13 cellular contexts compared by ENCODE assay signal in the genomic region with DNA sequence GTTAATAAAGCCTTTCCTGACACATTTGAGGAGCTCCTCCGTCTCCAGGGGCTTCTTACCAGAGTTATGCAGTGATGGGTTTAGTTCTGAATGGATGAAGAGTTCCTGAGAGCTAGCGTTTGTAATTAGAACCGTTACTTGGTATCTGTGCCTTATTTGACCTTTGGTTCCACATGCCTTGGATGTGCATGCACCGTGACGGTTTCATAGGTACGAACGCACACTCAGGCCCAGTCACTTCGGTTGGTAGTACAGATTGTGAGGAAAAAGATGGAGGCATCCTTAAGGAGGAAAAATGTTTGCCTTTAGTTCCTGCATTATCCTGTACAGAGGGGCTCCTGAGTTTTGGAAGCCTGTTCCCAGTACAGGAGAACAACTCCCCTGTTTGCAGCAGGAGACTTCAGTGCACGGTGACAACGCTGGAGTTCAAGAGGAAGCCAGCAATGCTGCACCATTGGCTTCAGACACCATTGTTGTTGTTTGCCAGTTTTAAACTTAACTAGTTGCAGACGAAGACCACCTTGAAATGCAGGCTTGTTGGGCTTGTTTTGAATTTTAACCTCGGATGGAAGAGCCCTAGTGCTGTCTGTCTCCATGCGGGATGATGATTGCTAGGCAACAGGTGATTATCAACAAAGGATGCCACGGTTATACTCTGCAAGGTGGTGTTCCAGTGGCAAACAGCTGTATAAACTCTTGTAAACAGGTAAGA. TPM values are rescaled to one million over a fixed set of nuclear protein-coding genes. Genes with fewer than 3 reads are reported as not detected.
DNase-seq lines count a peak whose midpoint lies in the region; ATAC-seq and TF ChIP-seq lines count a peak whose summit lies in the region.
"Had no signal": no experiment of that assay in that cellular context is flagged by ENCODE, and none has a peak within 500 bp of the region (broad histone marks: within the 10 kb centered on the region; RNA-seq: fewer than 3 reads in every experiment).

No MANE protein-coding gene starts in this region.

- peaks cover 63% of the 10 kb centered on the region for H3K36me3 ChIP-seq in HUES6 (ENCODE audit: control insufficient read depth, insufficient read depth, low read length)
- H3K36me3 ChIP-seq: colonic mucosa had no signal

- DNase-seq in activated CD8-positive, alpha-beta memory T cell treated with anti-CD3 and anti-CD28 coated beads, Interleukin-2, amount 10 ng/mL, durations not matched to agents 7 days and 5 days: no peak
- DNase-seq in activated CD8-positive, alpha-beta memory T cell treated with anti-CD3 and anti-CD28 coated beads, Interleukin-2, amount 50 U/mL, for 48 hours: no peak
- DNase-seq in chondrocyte (ENCODE audit: low spot score) (no peak), progenitor cell of endocrine pancreas (ENCODE audit: low spot score, unreplicated experiment) (no peak)
- DNase-seq: colonic mucosa; midbrain; NCI-H146; stimulated activated CD8-positive, alpha-beta memory T cell treated with anti-CD3 and anti-CD28 coated beads, Interleukin-4, amount 100 ng/mL, for 48 hours had no signal

- no peak for TF ChIP-seq CTCF in chondrocyte (IDR thresholded peaks at IDR 0.05)
- TF ChIP-seq CTCF in progenitor cell of endocrine pancreas (IDR thresholded peaks at IDR 0.05; ENCODE audit: unreplicated experiment): no peak

- no peaks in the 10 kb centered on the region for H3K27me3 Mint-ChIP-seq in activated CD8-positive, alpha-beta memory T cell treated with anti-CD3 and anti-CD28 coated beads, Interleukin-2, amount 10 ng/mL, durations not matched to agents 7 days and 5 days
- no peaks in the 10 kb centered on the region for H3K27me3 Mint-ChIP-seq in chondrocyte (ENCODE audit: low read depth)
- no peaks in the 10 kb centered on the region for H3K27me3 Mint-ChIP-seq in progenitor cell of endocrine pancreas

- peaks cover 86% of the 10 kb centered on the region for H3K4me1 Mint-ChIP-seq in activated CD8-positive, alpha-beta memory T cell treated with anti-CD3 and anti-CD28 coated beads, Interleukin-2, amount 10 ng/mL, durations not matched to agents 7 days and 5 days
- peaks cover 85% of the 10 kb centered on the region for H3K4me1 Mint-ChIP-seq in chondrocyte (ENCODE audit: low read depth)
- H3K4me1 Mint-ChIP-seq in progenitor cell of endocrine pancreas (ENCODE audit: low read depth): peaks cover 58% of the 10 kb centered on the region

- H3K9me3 Mint-ChIP-seq in activated CD8-positive, alpha-beta memory T cell treated with anti-CD3 and anti-CD28 coated beads, Interleukin-2, amount 10 ng/mL, durations not matched to agents 7 days and 5 days (ENCODE audit: low read depth): no peaks in the 10 kb centered on the region
- H3K9me3 Mint-ChIP-seq in chondrocyte (ENCODE audit: low read depth): no peaks in the 10 kb centered on the region
- H3K9me3 Mint-ChIP-seq in progenitor cell of endocrine pancreas (ENCODE audit: low read depth): no peaks in the 10 kb centered on the region

- H3K4me3 Mint-ChIP-seq in activated CD8-positive, alpha-beta memory T cell treated with anti-CD3 and anti-CD28 coated beads, Interleukin-2, amount 10 ng/mL, durations not matched to agents 7 days and 5 days: peak overlapping the region; percentile 57
- H3K4me3 Mint-ChIP-seq in chondrocyte (ENCODE audit: unreplicated experiment) (no peak overlapping the region), progenitor cell of endocrine pancreas (ENCODE audit: low read depth) (no peak overlapping the region)

- 0 out of 2 replicates have a peak overlapping the region, but pooled peaks have one; percentile 3 for H3K4me3 ChIP-seq in HUES6 (ENCODE audit: low read depth, low read length)
- H3K4me3 ChIP-seq: colonic mucosa had no signal

- H3K9ac ChIP-seq in HUES6 (ENCODE audit: low read length): no peak overlapping the region

- H3K27ac Mint-ChIP-seq in activated CD8-positive, alpha-beta memory T cell treated with anti-CD3 and anti-CD28 coated beads, Interleukin-2, amount 10 ng/mL, durations not matched to agents 7 days and 5 days: peak overlapping the region; percentile 61
- H3K27ac Mint-ChIP-seq in chondrocyte (ENCODE audit: unreplicated experiment) (peak overlapping the region; percentile 76), progenitor cell of endocrine pancreas (peak overlapping the region; percentile 83)

- no peak overlapping the region for H3K27ac ChIP-seq in HUES6 (ENCODE audit: low read depth, low read length)
- H3K27ac ChIP-seq: colonic mucosa, HL-60 had no signal

- H3K9me3 ChIP-seq in HUES6 (ENCODE audit: control insufficient read depth, insufficient read depth, low read depth, low read length): no peaks in the 10 kb centered on the region
- H3K9me3 ChIP-seq: colonic mucosa had no signal

- CTCF ChIA-PET in activated CD8-positive, alpha-beta memory T cell treated with anti-CD3 and anti-CD28 coated beads, Interleukin-2, amount 10 ng/mL, durations not matched to agents 7 days and 5 days (lab: Charles Lee): interaction anchor here (1.1 kb wide), 1 partner anchor 9 kb away, joined by 3 read pairs; a partner anchor contains a TSS

- no peak for ATAC-seq in activated CD8-positive, alpha-beta memory T cell treated with anti-CD3 and anti-CD28 coated beads, Interleukin-2, amount 10 ng/mL, durations not matched to agents 7 days and 5 days
- ATAC-seq in HG02642 (IDR thresholded peaks at IDR 0.05; ENCODE audit: poor library complexity, unreplicated experiment): no peak
- ATAC-seq in GM21360 (IDR thresholded peaks at IDR 0.05; ENCODE audit: unreplicated experiment): no peak
- ATAC-seq in HG02852 (IDR thresholded peaks at IDR 0.05; ENCODE audit: unreplicated experiment): no peak

- peaks cover 44% of the 10 kb centered on the region for H3K4me1 ChIP-seq in HUES6 (ENCODE audit: control insufficient read depth, insufficient read depth, low read length)

- peaks cover 74% of the 10 kb centered on the region for H3K36me3 Mint-ChIP-seq in activated CD8-positive, alpha-beta memory T cell treated with anti-CD3 and anti-CD28 coated beads, Interleukin-2, amount 10 ng/mL, durations not matched to agents 7 days and 5 days
- H3K36me3 Mint-ChIP-seq in chondrocyte (ENCODE audit: low read depth): peaks cover 9% of the 10 kb centered on the region
- peaks cover 18% of the 10 kb centered on the region for H3K36me3 Mint-ChIP-seq in progenitor cell of endocrine pancreas (ENCODE audit: insufficient read depth)

- no peaks in the 10 kb centered on the region for H3K27me3 ChIP-seq in HUES6 (ENCODE audit: control insufficient read depth, insufficient read depth, low read length)
- H3K27me3 ChIP-seq: colonic mucosa had no signal

RNA-seq across cellular contexts. Expression of a gene that starts 8.2 kb away (rescaled TPM):
- 100 to 1,000 TPM in 1 of 2 experiments, 10 to 100 TPM in 1; 76.5 to 122 TPM for total RNA-seq in activated CD8-positive, alpha-beta memory T cell treated with anti-CD3 and anti-CD28 coated beads, Interleukin-2, amount 10 ng/mL, durations not matched to agents 7 days and 5 days
- total RNA-seq in chondrocyte: 17.4 to 21.3 TPM (median 19.0 TPM) in 3 replicates
- total RNA-seq in progenitor cell of endocrine pancreas: 31.6 and 31.9 TPM in 2 replicates

RNA-seq across cellular contexts. Expression of a gene that starts 43.5 kb away (rescaled TPM):
- total RNA-seq in activated CD8-positive, alpha-beta memory T cell treated with anti-CD3 and anti-CD28 coated beads, Interleukin-2, amount 10 ng/mL, durations not matched to agents 7 days and 5 days: under 1 TPM; 0.14 to 0.23 TPM
- total RNA-seq in chondrocyte (16.5 to 23.9 TPM (median 17.0 TPM) in 3 replicates), progenitor cell of endocrine pancreas (0.46 and 1.0 TPM in 2 replicates)
